ENCODE assay signal across 10 cellular contexts in genomic region chr5:43010956-43011355, GRCh38. TPM values are rescaled to one million over a fixed set of nuclear protein-coding genes. Genes with fewer than 3 reads are reported as not detected.
DNase-seq lines count a peak whose midpoint lies in the region; ATAC-seq and TF ChIP-seq lines count a peak whose summit lies in the region.
"Had no signal": no experiment of that assay in that cellular context is flagged by ENCODE, and none has a peak within 500 bp of the region (broad histone marks: within the 10 kb centered on the region; RNA-seq: fewer than 3 reads in every experiment).

No MANE protein-coding gene starts in this region.

- no peak overlapping the region for H3K9ac ChIP-seq in MM.1S (ENCODE audit: low read length)
- H3K9ac ChIP-seq in duodenal mucosa (ENCODE audit: low read depth in 1 of 2, low read length in 2 of 2) = no peak overlapping the region

- intact Hi-C loops in dorsolateral prefrontal cortex (cut with DNase I) = no loop called here

- peak overlapping the region; percentile 73; the same call in 1 of the 2 replicates for H3K27ac ChIP-seq in MM.1S (ENCODE audit: low read length)
- H3K27ac ChIP-seq in duodenal mucosa (ENCODE audit: low read depth, low read length) = no peak overlapping the region
- H3K27ac ChIP-seq in dorsolateral prefrontal cortex = peak overlapping the region in 1 of 59 donors; percentile 93
- H3K27ac ChIP-seq: cardiac muscle cell, hepatocyte had no signal

- H3K4me3 ChIP-seq in MM.1S (ENCODE audit: low read length) (no peak overlapping the region), duodenal mucosa (ENCODE audit: low read depth in 1 of 2, low read length in 2 of 2) (peak overlapping the region; percentile 33 to 84), dorsolateral prefrontal cortex (no peak overlapping the region)
- H3K4me3 ChIP-seq: cardiac muscle cell, hepatocyte had no signal

- H3K9me3 ChIP-seq in MM.1S (replicated peaks; ENCODE audit: insufficient read depth, low read length) = no peaks in the 10 kb centered on the region
- H3K9me3 ChIP-seq in duodenal mucosa (ENCODE audit: control insufficient read depth in 1 of 2, low read length in 2 of 2) = no peaks in the 10 kb centered on the region

- peak overlapping the region; percentile 90 for H3K4me3 Mint-ChIP-seq in activated CD8-positive, alpha-beta memory T cell treated with anti-CD3 and anti-CD28 coated beads, Interleukin-2, amount 10 ng/mL, durations not matched to agents 7 days and 5 days
- H3K4me3 Mint-ChIP-seq in stimulated activated naive B cell treated with anti-CD40 and anti-IgM and Interleukin-4, amounts not matched to agents 10 μg/mL and 1 μg/mL and 100 μg/mL, for 72 hours = peak overlapping the region; percentile 80 to 90

- H3F3A ChIP-seq in MM.1S (ENCODE audit: insufficient read depth, low read length) = peaks cover 40% of the 10 kb centered on the region

- no peaks in the 10 kb centered on the region for H4K20me1 ChIP-seq in MM.1S (ENCODE audit: insufficient read depth, low read length)

- H3K4me2 ChIP-seq in MM.1S (ENCODE audit: low read depth, low read length) = peak overlapping the region; percentile 89; the same call in 1 of the 2 replicates
- H3K4me2 ChIP-seq: hepatocyte had no signal

- H3K4me1 Mint-ChIP-seq in activated CD8-positive, alpha-beta memory T cell treated with anti-CD3 and anti-CD28 coated beads, Interleukin-2, amount 10 ng/mL, durations not matched to agents 7 days and 5 days = peaks cover 49% of the 10 kb centered on the region
- peaks cover 17 to 34% of the 10 kb centered on the region in 2 donors for H3K4me1 Mint-ChIP-seq in stimulated activated naive B cell treated with anti-CD40 and anti-IgM and Interleukin-4, amounts not matched to agents 10 μg/mL and 1 μg/mL and 100 μg/mL, for 72 hours

- peaks cover 1% of the 10 kb centered on the region for H3K36me3 Mint-ChIP-seq in activated CD8-positive, alpha-beta memory T cell treated with anti-CD3 and anti-CD28 coated beads, Interleukin-2, amount 10 ng/mL, durations not matched to agents 7 days and 5 days
- peaks cover 0 to 4% of the 10 kb centered on the region in 2 donors for H3K36me3 Mint-ChIP-seq in stimulated activated naive B cell treated with anti-CD40 and anti-IgM and Interleukin-4, amounts not matched to agents 10 μg/mL and 1 μg/mL and 100 μg/mL, for 72 hours

- no peaks in the 10 kb centered on the region for H3K36me3 ChIP-seq in MM.1S (replicated peaks; ENCODE audit: insufficient read depth, low read length)
- H3K36me3 ChIP-seq in duodenal mucosa (ENCODE audit: control insufficient read depth in 1 of 2, insufficient read depth in 2 of 2, low read length in 2 of 2) = no peaks in the 10 kb centered on the region
- H3K36me3 ChIP-seq: cardiac muscle cell had no signal

- no peaks in the 10 kb centered on the region for H3K9me3 Mint-ChIP-seq in activated CD8-positive, alpha-beta memory T cell treated with anti-CD3 and anti-CD28 coated beads, Interleukin-2, amount 10 ng/mL, durations not matched to agents 7 days and 5 days (ENCODE audit: low read depth)
- no peaks in the 10 kb centered on the region for H3K9me3 Mint-ChIP-seq in stimulated activated naive B cell treated with anti-CD40 and anti-IgM and Interleukin-4, amounts not matched to agents 10 μg/mL and 1 μg/mL and 100 μg/mL, for 72 hours

- TF ChIP-seq CTCF in MM.1S (IDR thresholded peaks at IDR 0.05; ENCODE audit: low read length) (no peak), dorsolateral prefrontal cortex (IDR thresholded peaks at IDR 0.05 in 54 of 56, conservative IDR thresholded peaks at IDR 0.05 in 2 of 56; ENCODE audit: low read depth in 1 of 56, partially characterized antibody in 56 of 56) (no peak)

- peak overlapping the region; percentile 97 for H3K27ac Mint-ChIP-seq in activated CD8-positive, alpha-beta memory T cell treated with anti-CD3 and anti-CD28 coated beads, Interleukin-2, amount 10 ng/mL, durations not matched to agents 7 days and 5 days
- H3K27ac Mint-ChIP-seq in stimulated activated naive B cell treated with anti-CD40 and anti-IgM and Interleukin-4, amounts not matched to agents 10 μg/mL and 1 μg/mL and 100 μg/mL, for 72 hours = peak overlapping the region; percentile 90

- CTCF ChIA-PET in activated CD8-positive, alpha-beta memory T cell treated with anti-CD3 and anti-CD28 coated beads, Interleukin-2, amount 10 ng/mL, durations not matched to agents 7 days and 5 days (lab: Charles Lee) = interaction anchor here (0.9 to 1.0 kb wide), 3 partner anchors 9 to 30 kb away, joined by 3 to 8 read pairs (median 3); no protein-coding TSS in a partner anchor

- no peaks in the 10 kb centered on the region for H3K79me2 ChIP-seq in MM.1S (ENCODE audit: low read length)
- H3K79me2 ChIP-seq: hepatocyte had no signal

- peak overlapping the region; percentile 48; the same call in 1 of the 2 replicates for H2AFZ ChIP-seq in MM.1S (ENCODE audit: low read length)
- H2AFZ ChIP-seq: hepatocyte had no signal

- H3K4me1 ChIP-seq in MM.1S (ENCODE audit: low read length) (peaks cover 20% of the 10 kb centered on the region), duodenal mucosa (ENCODE audit: control insufficient read depth in 1 of 2, insufficient read depth in 2 of 2, low read length in 2 of 2) (peaks cover 15 to 18% of the 10 kb centered on the region in 2 donors)

- ATAC-seq in activated CD8-positive, alpha-beta memory T cell treated with anti-CD3 and anti-CD28 coated beads, Interleukin-2, amount 10 ng/mL, durations not matched to agents 7 days and 5 days = no peak
- ATAC-seq in stimulated activated naive B cell treated with anti-CD40 and anti-IgM and Interleukin-4, amounts not matched to agents 10 μg/mL and 1 μg/mL and 100 μg/mL, for 72 hours (replicated peaks) = no peak

- no peaks in the 10 kb centered on the region for H3K9me2 ChIP-seq in MM.1S (replicated peaks; ENCODE audit: insufficient read depth, low read length)

- H3K27me3 Mint-ChIP-seq in activated CD8-positive, alpha-beta memory T cell treated with anti-CD3 and anti-CD28 coated beads, Interleukin-2, amount 10 ng/mL, durations not matched to agents 7 days and 5 days = peaks cover 2% of the 10 kb centered on the region
- H3K27me3 Mint-ChIP-seq in stimulated activated naive B cell treated with anti-CD40 and anti-IgM and Interleukin-4, amounts not matched to agents 10 μg/mL and 1 μg/mL and 100 μg/mL, for 72 hours = no peaks in the 10 kb centered on the region

- no peak for DNase-seq in activated CD8-positive, alpha-beta memory T cell treated with anti-CD3 and anti-CD28 coated beads, Interleukin-2, amount 10 ng/mL, durations not matched to agents 7 days and 5 days
- DNase-seq in activated CD8-positive, alpha-beta memory T cell treated with anti-CD3 and anti-CD28 coated beads for 24 hours = no peak
- no peak for DNase-seq in MM.1S
- DNase-seq in stimulated activated naive B cell treated with anti-CD40 and anti-IgM and Interleukin-4, amounts not matched to agents 10 μg/mL and 1 μg/mL and 100 μg/mL, for 72 hours = no peak
- no peak for DNase-seq in DMS53 (lab: John Stamatoyannopoulos, UW)
- no peak for DNase-seq in dorsolateral prefrontal cortex
- DNase-seq in stimulated activated CD8-positive, alpha-beta memory T cell treated with anti-CD3 and anti-CD28 coated beads, Interleukin-4, amount 100 ng/mL, for 48 hours = no peak

- H3K27me3 ChIP-seq in MM.1S (replicated peaks; ENCODE audit: insufficient read depth, low read length) = no peaks in the 10 kb centered on the region
- peaks cover 6 to 26% of the 10 kb centered on the region in 2 donors for H3K27me3 ChIP-seq in duodenal mucosa (ENCODE audit: control insufficient read depth in 1 of 2, insufficient read depth in 2 of 2, low read length in 2 of 2)
- peaks cover 0 to 55% (median 43%) of the 10 kb centered on the region in 45 donors for H3K27me3 ChIP-seq in dorsolateral prefrontal cortex
- H3K27me3 ChIP-seq: hepatocyte had no signal

RNA-seq across cellular contexts. Expression of gene ANXA2R, which starts 29.2 kb away (rescaled TPM):
- total RNA-seq in activated CD8-positive, alpha-beta memory T cell treated with anti-CD3 and anti-CD28 coated beads, Interleukin-2, amount 10 ng/mL, durations not matched to agents 7 days and 5 days = 10 to 100 TPM; 14.5 to 32.0 TPM
- total RNA-seq in dorsolateral prefrontal cortex = 1 to 10 TPM in 111 of 120 experiments, under 1 TPM in 9; 0.48 to 5.2 (median 1.9) TPM

Comparison
In these comparisons a context has a peak if more than half of its experiments do, and no peak if none do; other contexts are left out.
1. H3K4me3 ChIP-seq: peak in duodenal mucosa (2 of 2); none in MM.1S (single experiment) and dorsolateral prefrontal cortex (0 of 59).